21 cellular contexts compared by ENCODE assay signal in genomic region chr6:161153725-161154124, GRCh38.
DNase-seq lines count a peak whose midpoint lies in the region; ATAC-seq, FAIRE-seq and TF ChIP-seq lines count a peak whose summit lies in the region.
"Had no signal": no experiment of that assay in that cellular context is flagged by ENCODE, and none has a peak within 500 bp of the region (broad histone marks: within the 10 kb centered on the region; RNA-seq: fewer than 3 reads in every experiment).

No MANE protein-coding gene starts in this region.

- no peaks in the 10 kb centered on the region for H3K27me3 Mint-ChIP-seq in activated T-helper 17 cell treated with anti-CD3 and anti-CD28 coated beads, Interleukin-2, amount 50 U/mL, for 72 hours
- H3K27me3 Mint-ChIP-seq: CD4-positive, CD25-positive, alpha-beta regulatory T cell had no signal

- no peak for TF ChIP-seq POLR2A in IMR-90 (IDR thresholded peaks at IDR 0.05; ENCODE audit: low read depth, low read length)
- no peak for TF ChIP-seq POLR2A in K562 (conservative IDR thresholded peaks at IDR 0.05)
- no peak for TF ChIP-seq POLR2A in upper lobe of left lung (IDR thresholded peaks at IDR 0.05)

- H3K9ac ChIP-seq in IMR-90 (ENCODE audit: low read depth, low read length) = no peak overlapping the region
- H3K9ac ChIP-seq in K562 (ENCODE audit: insufficient read depth in 1 of 2, low read depth in 2 of 2, low read length in 2 of 2) = no peak overlapping the region
- H3K9ac ChIP-seq in neuronal stem cell (ENCODE audit: low read depth, low read length, poor library complexity) = no peak overlapping the region

- peaks cover 6% of the 10 kb centered on the region for H3K4me1 Mint-ChIP-seq in activated T-helper 17 cell treated with anti-CD3 and anti-CD28 coated beads, Interleukin-2, amount 50 U/mL, for 72 hours
- H3K4me1 Mint-ChIP-seq: CD8-positive, alpha-beta memory T cell; GM23338 had no signal

- H3K14ac ChIP-seq in IMR-90 (replicated peaks; ENCODE audit: low read depth, low read length) = no peak overlapping the region
- peak overlapping the region; percentile 63 for H3K14ac ChIP-seq in neuronal stem cell (ENCODE audit: low read length)

- no peaks in the 10 kb centered on the region for H3K79me2 ChIP-seq in K562 (ENCODE audit: control insufficient read depth, insufficient read depth, low read length)

- in situ Hi-C loops in IMR-90 (cut with MboI; ENCODE audit: low sequenced_read_pairs) (no loop called here), K562 (cut with MboI) (no loop called here)

- H3K79me1 ChIP-seq in IMR-90 (ENCODE audit: low read depth in 1 of 2, low read length in 2 of 2) (no peaks in the 10 kb centered on the region), neuronal stem cell (ENCODE audit: low read depth, low read length) (no peaks in the 10 kb centered on the region)

- no peak overlapping the region for H3K56ac ChIP-seq in IMR-90 (ENCODE audit: extremely low read depth, insufficient read depth, low read length)

- H2BK15ac ChIP-seq in IMR-90 (ENCODE audit: low read depth, low read length) (no peak overlapping the region), neuronal stem cell (ENCODE audit: low read length) (no peak overlapping the region)

- ATAC-seq in IMR-90 (ENCODE audit: low read depth) = no peak
- ATAC-seq in K562 = no peak
- ATAC-seq in upper lobe of left lung (ENCODE audit: low FRiP score in 2 of 2) = peak; percentile 21 to 39
- no peak for ATAC-seq in activated T-helper 17 cell treated with anti-CD3 and anti-CD28 coated beads, Interleukin-2, amount 50 U/mL, for 72 hours (replicated peaks)

- no peak overlapping the region for H2BK20ac ChIP-seq in IMR-90 (ENCODE audit: low read depth, low read length)

- H3K36me3 ChIP-seq in IMR-90 (ENCODE audit: control insufficient read depth, insufficient read depth, low read length) (peaks cover 7% of the 10 kb centered on the region), K562 (ENCODE audit: control insufficient read depth, insufficient read depth, low read length) (no peaks in the 10 kb centered on the region; the same call in 2 of the 3 replicates), neuronal stem cell (replicated peaks in 1 of 2; ENCODE audit: control insufficient read depth in 2 of 2, insufficient read depth in 2 of 2, low read length in 2 of 2) (peaks cover 51 to 63% of the 10 kb centered on the region in 2 donors), upper lobe of left lung (peaks cover 0 to 33% (median 7%) of the 10 kb centered on the region in 4 donors)

- no peak overlapping the region for H4K91ac ChIP-seq in IMR-90 (ENCODE audit: insufficient read depth, low read depth, low read length)
- no peak overlapping the region for H4K91ac ChIP-seq in neuronal stem cell (ENCODE audit: low read depth, low read length, poor library complexity)

- H3K4me3 Mint-ChIP-seq in activated T-helper 17 cell treated with anti-CD3 and anti-CD28 coated beads, Interleukin-2, amount 50 U/mL, for 72 hours = no peak overlapping the region
- H3K4me3 Mint-ChIP-seq: CD4-positive, CD25-positive, alpha-beta regulatory T cell; CD8-positive, alpha-beta memory T cell; GM23338 had no signal

- BruUV-seq in IMR-90 (replicated peaks; lab: Mats Ljungman, UMichigan) = no TSS peak
- no TSS peak for BruUV-seq in K562 (replicated peaks; lab: Mats Ljungman, UMichigan)

- no peak overlapping the region for H2AK5ac ChIP-seq in IMR-90 (ENCODE audit: low read depth, low read length)
- H2AK5ac ChIP-seq in neuronal stem cell (ENCODE audit: low read depth, low read length) = no peak overlapping the region

- CTCF ChIA-PET in IMR-90 (lab: Yijun Ruan, JAX) = interaction anchor here (0.6 kb wide), 1 partner anchor 217 kb away, joined by 3 read pairs; no protein-coding TSS in a partner anchor
- CTCF ChIA-PET in K562 (lab: Yijun Ruan, JAX; ENCODE audit: low intra/inter-chr PET ratio) = no interaction called here

- H4K20me1 ChIP-seq in IMR-90 (ENCODE audit: insufficient read depth, low read length) (no peaks in the 10 kb centered on the region), K562 (replicated peaks; ENCODE audit: control insufficient read depth, insufficient read depth, low read length) (no peaks in the 10 kb centered on the region)

- no peak overlapping the region for H3K27ac Mint-ChIP-seq in activated T-helper 17 cell treated with anti-CD3 and anti-CD28 coated beads, Interleukin-2, amount 50 U/mL, for 72 hours
- H3K27ac Mint-ChIP-seq: CD4-positive, CD25-positive, alpha-beta regulatory T cell; GM23338 had no signal

- H3K9me3 Mint-ChIP-seq in activated T-helper 17 cell treated with anti-CD3 and anti-CD28 coated beads, Interleukin-2, amount 50 U/mL, for 72 hours = peaks cover 6% of the 10 kb centered on the region

- no peaks in the 10 kb centered on the region for H3K9me3 ChIP-seq in IMR-90 (ENCODE audit: control insufficient read depth, insufficient read depth, low read length)
- peaks cover 3% of the 10 kb centered on the region; the same call in 1 of the 2 replicates for H3K9me3 ChIP-seq in K562 (replicated peaks; ENCODE audit: control insufficient read depth, insufficient read depth, low read depth, low read length)
- H3K9me3 ChIP-seq in neuronal stem cell (replicated peaks in 1 of 2; ENCODE audit: control insufficient read depth in 2 of 2, insufficient read depth in 1 of 2, low read depth in 1 of 2, low read length in 2 of 2) = peaks cover 0 to 2% of the 10 kb centered on the region in 2 donors
- no peaks in the 10 kb centered on the region for H3K9me3 ChIP-seq in upper lobe of left lung
- H3K9me3 ChIP-seq: BE2C, Caco-2 had no signal

- H3K36me3 Mint-ChIP-seq in activated T-helper 17 cell treated with anti-CD3 and anti-CD28 coated beads, Interleukin-2, amount 50 U/mL, for 72 hours (ENCODE audit: low read depth) = peaks cover 33% of the 10 kb centered on the region

- H3K27ac ChIP-seq in IMR-90 (ENCODE audit: insufficient read depth, low read length) (no peak overlapping the region), K562 (ENCODE audit: extremely low read depth, low read depth, low read length) (no peak overlapping the region), neuronal stem cell (replicated peaks; ENCODE audit: low read length) (no peak overlapping the region), upper lobe of left lung (no peak overlapping the region)

- dilution Hi-C loops in IMR-90 (cut with HindIII; ENCODE audit: low sequenced_read_pairs, unreplicated experiment) = no loop called here

- peak overlapping the region; percentile 49 for H2AK9ac ChIP-seq in IMR-90 (replicated peaks; ENCODE audit: low read depth, low read length, poor library complexity)

- H4K8ac ChIP-seq in IMR-90 (ENCODE audit: low read depth in 2 of 2, low read length in 2 of 2) (no peak overlapping the region), neuronal stem cell (ENCODE audit: low read depth, low read length) (no peak overlapping the region)

- H3K4me1 ChIP-seq in IMR-90 (ENCODE audit: control insufficient read depth, insufficient read depth, low read length) (no peaks in the 10 kb centered on the region), K562 (replicated peaks in 1 of 2; ENCODE audit: control insufficient read depth in 2 of 2, insufficient read depth in 2 of 2, low read length in 2 of 2) (peaks cover 12 to 40% of the 10 kb centered on the region in 2 experiments; a peak in 4 of 5 replicates), neuronal stem cell (ENCODE audit: control insufficient read depth in 2 of 2, insufficient read depth in 1 of 2, low read depth in 1 of 2, low read length in 2 of 2) (no peaks in the 10 kb centered on the region), upper lobe of left lung (no peaks in the 10 kb centered on the region)
- H3K4me1 ChIP-seq: BE2C, Caco-2 had no signal

- TF ChIP-seq RAD21 in IMR-90 (IDR thresholded peaks at IDR 0.05; ENCODE audit: low read length) = no peak
- no peak for TF ChIP-seq RAD21 in K562 (CRISPR knock-in tag; conservative IDR thresholded peaks at IDR 0.05 in 1 of 2, IDR thresholded peaks at IDR 0.05 in 1 of 2)

- no peak overlapping the region for H3K23ac ChIP-seq in IMR-90 (ENCODE audit: low read depth, low read length)
- H3K23ac ChIP-seq in neuronal stem cell (ENCODE audit: low read depth, low read length, poor library complexity) = peak overlapping the region; percentile 76

- no peak for DNase-seq in IMR-90
- no peak for DNase-seq in K562 (ENCODE audit: extremely low read depth in 1 of 4, low spot score in 3 of 4)
- DNase-seq in neuronal stem cell (ENCODE audit: low spot score) = no peak
- DNase-seq in upper lobe of left lung = peak in 1 of 2 donors; percentile 58
- no peak for DNase-seq in putamen (ENCODE audit: low spot score)
- DNase-seq in central memory CD4-positive, alpha-beta T cell = no peak
- DNase-seq: ACHN; BE2C; Caco-2; CD4-positive, CD25-positive, alpha-beta regulatory T cell; CD8-positive, alpha-beta memory T cell; HCEC 1CT had no signal

- H3K4me3 ChIP-seq in IMR-90 (ENCODE audit: insufficient read depth, low read depth, low read length) = no peak overlapping the region
- no peak overlapping the region for H3K4me3 ChIP-seq in K562
- H3K4me3 ChIP-seq in neuronal stem cell (ENCODE audit: low read length in 2 of 2) = peak overlapping the region in 1 of 2 donors; percentile 8
- no peak overlapping the region for H3K4me3 ChIP-seq in upper lobe of left lung
- H3K4me3 ChIP-seq: GM23338 had no signal

- H2BK120ac ChIP-seq in IMR-90 (ENCODE audit: low read depth, low read length) (no peak overlapping the region), neuronal stem cell (ENCODE audit: low read depth, low read length) (no peak overlapping the region)

- H4K5ac ChIP-seq in IMR-90 (ENCODE audit: low read depth, low read length) = no peak overlapping the region

- 100% methylated on average over 3 of the region's 10 CpGs; no CpG with 5 or more reads in 1 of the 2 experiments for WGBS in IMR-90 (ENCODE audit: extremely low coverage in 2 of 2, insufficient read length in 1 of 2), 2 experiments
- WGBS in K562 (ENCODE audit: insufficient coverage, low coverage, missing lambda C conversion rate) = 79% methylated on average over 10 of the region's 10 CpGs
- WGBS in neuronal stem cell (ENCODE audit: extremely low coverage in 2 of 2, insufficient read length in 2 of 2, insufficient replicate concordance in 1 of 2), 2 donors = no CpG with 5 or more reads among the region's 10 CpGs
- 95 to 96% methylated on average over 4 to 6 of the region's 10 CpGs for WGBS in upper lobe of left lung, 2 donors

- POLR2A ChIA-PET in IMR-90 (lab: Charles Lee; ENCODE audit: unreplicated experiment) (no interaction called here), K562 (lab: Yijun Ruan, JAX) (interaction anchor here (1.4 kb wide), 1 partner anchor 8 kb away, joined by 4 read pairs; no protein-coding TSS in a partner anchor)

- H3K4me2 ChIP-seq in IMR-90 (ENCODE audit: low read depth, low read length) (no peak overlapping the region), K562 (ENCODE audit: insufficient read depth, low read length) (no peak overlapping the region), neuronal stem cell (ENCODE audit: insufficient read depth, low read length, poor library complexity, severe bottlenecking) (no peak overlapping the region)
- H3K4me2 ChIP-seq: GM23338 had no signal

- FAIRE-seq in K562 (lab: Jason Lieb, UNC) = no peak
- FAIRE-seq: A204.1, D721Med, G401.6, GM12892, GM18507, H54, HepG2 had no signal

- H3K27me3 ChIP-seq in IMR-90 (ENCODE audit: control insufficient read depth, insufficient read depth, low read length) (no peaks in the 10 kb centered on the region), K562 (ENCODE audit: control insufficient read depth in 2 of 2, insufficient read depth in 2 of 2, low read length in 2 of 2) (peaks cover 0 to 5% of the 10 kb centered on the region in 2 experiments; a peak in 1 of 5 replicates), neuronal stem cell (ENCODE audit: control insufficient read depth in 3 of 3, insufficient read depth in 3 of 3, low read depth in 1 of 3, low read length in 3 of 3) (no peaks in the 10 kb centered on the region), upper lobe of left lung (no peaks in the 10 kb centered on the region)
- H3K27me3 ChIP-seq: BE2C had no signal

- H2BK12ac ChIP-seq in neuronal stem cell (ENCODE audit: low read length) = no peak overlapping the region

- TF ChIP-seq EP300 in K562 (IDR thresholded peaks at IDR 0.05; ENCODE audit: low read length) (no peak), upper lobe of left lung (IDR thresholded peaks at IDR 0.05) (no peak)

- no peak overlapping the region for H3K4ac ChIP-seq in IMR-90 (ENCODE audit: low read depth, low read length)
- H3K4ac ChIP-seq in neuronal stem cell (ENCODE audit: low read length) = no peak overlapping the region

- intact Hi-C loops in IMR-90 (cut with micrococcal nuclease) (loop anchor here (1.0 kb wide), 1 partner anchor 217 kb away; no protein-coding TSS in a partner anchor), K562 (cut with micrococcal nuclease) (loop anchor here (5.0 kb wide), 3 partner anchors 114 to 421 kb away; no protein-coding TSS in a partner anchor)

- no peak for TF ChIP-seq CTCF in IMR-90 (conservative IDR thresholded peaks at IDR 0.05; ENCODE audit: low read depth, low read length)
- no peak for TF ChIP-seq CTCF in K562 (IDR thresholded peaks at IDR 0.05 in 2 of 3, conservative IDR thresholded peaks at IDR 0.05 in 1 of 3; ENCODE audit: insufficient read depth in 2 of 3, low read depth in 1 of 3, low read length in 3 of 3)
- TF ChIP-seq CTCF in upper lobe of left lung (IDR thresholded peaks at IDR 0.05) = no peak

- H3K18ac ChIP-seq in IMR-90 (ENCODE audit: low read depth, low read length) = no peak overlapping the region
- no peak overlapping the region for H3K18ac ChIP-seq in neuronal stem cell (ENCODE audit: low read length)

- H2BK5ac ChIP-seq in IMR-90 (ENCODE audit: low read depth, low read length, poor library complexity, severe bottlenecking) (no peak overlapping the region), neuronal stem cell (ENCODE audit: low read length) (no peak overlapping the region)

- H3K9me1 ChIP-seq in IMR-90 (ENCODE audit: insufficient read depth, low read length) (no peaks in the 10 kb centered on the region), K562 (ENCODE audit: control insufficient read depth, insufficient read depth, low read length) (no peaks in the 10 kb centered on the region)

- H2AFZ ChIP-seq in IMR-90 (replicated peaks; ENCODE audit: low read length, poor library complexity) (no peak overlapping the region), K562 (ENCODE audit: low read depth, low read length) (no peak overlapping the region), neuronal stem cell (ENCODE audit: low read length) (no peak overlapping the region)
- H2AFZ ChIP-seq: GM23338 had no signal

Comparison
In these comparisons a context has a peak if more than half of its experiments do, and no peak if none do; other contexts are left out.
1. ATAC-seq: peak in upper lobe of left lung (2 of 2); none in IMR-90 (single experiment), K562 (single experiment) and activated T-helper 17 cell treated with anti-CD3 and anti-CD28 coated beads, Interleukin-2, amount 50 U/mL, for 72 hours (single experiment).